32 cellular contexts compared by ENCODE assay signal in genomic region chr22:33324228-33324627, GRCh38.
"Had no signal": no experiment of that assay in that cellular context is flagged by ENCODE, and none has a peak within 500 bp of the region (broad histone marks: within the 10 kb centered on the region; RNA-seq: fewer than 3 reads in every experiment).

No MANE protein-coding gene starts in this region.

- H3K27ac ChIP-seq: body of pancreas, breast epithelium, PC-9, RWPE1, WERI-Rb-1 had no signal

- H3K4me1 ChIP-seq: breast epithelium had no signal

- H3K4me3 Mint-ChIP-seq: activated CD4-positive, alpha-beta T cell treated with anti-CD3 and anti-CD28 coated beads, Interleukin-2, amount 10 ng/mL, durations not matched to agents 24 days and 14 days; activated CD8-positive, alpha-beta T cell treated with anti-CD3 and anti-CD28 coated beads for 36 hours; activated naive CD4-positive, alpha-beta T cell treated with anti-CD3 and anti-CD28 coated beads, Interleukin-2, amount 50 U/mL, for 24 hours; activated naive CD8-positive, alpha-beta T cell treated with anti-CD3 and anti-CD28 coated beads, Interleukin-2, amount 10 ng/mL, durations not matched to agents 7 days and 5 days; activated T-cell treated with anti-CD3 and anti-CD28 coated beads, Interleukin-2, amount 50 U/mL, for 72 hours; activated T-helper 17 cell treated with anti-CD3 and anti-CD28 coated beads, Interleukin-2, amount 50 U/mL, for 72 hours had no signal

- H3K27me3 Mint-ChIP-seq: activated CD4-positive, alpha-beta T cell treated with anti-CD3 and anti-CD28 coated beads, Interleukin-2, amount 10 ng/mL, durations not matched to agents 24 days and 14 days; activated naive CD8-positive, alpha-beta T cell treated with anti-CD3 and anti-CD28 coated beads, Interleukin-2, amount 10 ng/mL, durations not matched to agents 7 days and 5 days; activated T-helper 17 cell treated with anti-CD3 and anti-CD28 coated beads, Interleukin-2, amount 50 U/mL, for 72 hours had no signal

- H3K36me3 Mint-ChIP-seq: activated naive CD4-positive, alpha-beta T cell treated with anti-CD3 and anti-CD28 coated beads, Interleukin-2, amount 50 U/mL, for 24 hours; activated naive CD8-positive, alpha-beta T cell treated with anti-CD3 and anti-CD28 coated beads, Interleukin-2, amount 10 ng/mL, durations not matched to agents 7 days and 5 days had no signal

- ATAC-seq: activated CD8-positive, alpha-beta T cell treated with anti-CD3 and anti-CD28 coated beads for 36 hours; activated T-cell treated with anti-CD3 and anti-CD28 coated beads, Interleukin-2, amount 50 U/mL, for 72 hours; activated T-helper 17 cell treated with anti-CD3 and anti-CD28 coated beads, Interleukin-2, amount 50 U/mL, for 72 hours; body of pancreas; K562; Right ventricle myocardium inferior; SK-N-SH treated with all-trans-retinoic acid at 6 μM for 48 hours had no signal

- H2AFZ ChIP-seq: PC-9 had no signal

- DNase-seq: activated CD4-positive, alpha-beta T cell treated with anti-CD3 and anti-CD28 coated beads, Interleukin-2, amount 10 ng/mL, durations not matched to agents 24 days and 14 days; activated CD4-positive, alpha-beta T cell treated with anti-CD3 and anti-CD28 coated beads, Interleukin-2, amount 50 U/mL, for 4 hours; activated CD4-positive, CD25-positive, alpha-beta regulatory T cell; activated CD8-positive, alpha-beta T cell treated with anti-CD3 and anti-CD28 coated beads for 36 hours; activated effector memory CD4-positive, alpha-beta T cell treated with anti-CD3 and anti-CD28 coated beads, Interleukin-2, amount 50 U/mL, for 16 hours; activated naive CD4-positive, alpha-beta T cell; activated naive CD8-positive, alpha-beta T cell treated with anti-CD3 and anti-CD28 coated beads, Interleukin-2, amount 10 ng/mL, durations not matched to agents 7 days and 5 days; activated T-cell treated with anti-CD3 and anti-CD28 coated beads, Interleukin-2, amount 50 U/mL, for 1 hour; activated T-cell treated with anti-CD3 and anti-CD28 coated beads, Interleukin-2, amount 50 U/mL, for 72 hours; body of pancreas; central memory CD4-positive, alpha-beta T cell; NCI-H1105; NCI-H1417 treated with DMSO at 0.1 percent for 48 hours; NCI-H187 treated with DMSO at 0.1 percent for 48 hours; NCI-H2081; NCI-H345; NCI-H748 treated with DMSO at 0.1 percent for 48 hours; NK-92 treated with Interleukin-12 subunit alpha and Interleukin-12 subunit beta, amount 100 ng/mL, for 24 hours; PC-9; SIG-M5; SW 1271; T-helper 1 cell; T-helper 2 cell; T-helper 9 cell; WERI-Rb-1 had no signal

- H3K4me3 ChIP-seq: body of pancreas, breast epithelium, K562, PC-9 had no signal

- H3K27ac Mint-ChIP-seq: activated CD4-positive, alpha-beta T cell treated with anti-CD3 and anti-CD28 coated beads, Interleukin-2, amount 10 ng/mL, durations not matched to agents 24 days and 14 days; activated CD8-positive, alpha-beta T cell treated with anti-CD3 and anti-CD28 coated beads for 36 hours; activated naive CD4-positive, alpha-beta T cell treated with anti-CD3 and anti-CD28 coated beads, Interleukin-2, amount 50 U/mL, for 24 hours; activated naive CD8-positive, alpha-beta T cell treated with anti-CD3 and anti-CD28 coated beads, Interleukin-2, amount 10 ng/mL, durations not matched to agents 7 days and 5 days; activated T-cell treated with anti-CD3 and anti-CD28 coated beads, Interleukin-2, amount 50 U/mL, for 72 hours; activated T-helper 17 cell treated with anti-CD3 and anti-CD28 coated beads, Interleukin-2, amount 50 U/mL, for 72 hours had no signal

- H3K27me3 ChIP-seq: body of pancreas, breast epithelium had no signal

- H3K4me1 Mint-ChIP-seq: activated naive CD4-positive, alpha-beta T cell treated with anti-CD3 and anti-CD28 coated beads, Interleukin-2, amount 50 U/mL, for 24 hours had no signal

- H3K4me2 ChIP-seq: PC-9 had no signal

- H3K9me3 ChIP-seq: body of pancreas, breast epithelium had no signal

- H3K9me3 Mint-ChIP-seq: activated CD4-positive, alpha-beta T cell treated with anti-CD3 and anti-CD28 coated beads, Interleukin-2, amount 10 ng/mL, durations not matched to agents 24 days and 14 days; activated CD8-positive, alpha-beta T cell treated with anti-CD3 and anti-CD28 coated beads for 36 hours; activated T-cell treated with anti-CD3 and anti-CD28 coated beads, Interleukin-2, amount 50 U/mL, for 72 hours; activated T-helper 17 cell treated with anti-CD3 and anti-CD28 coated beads, Interleukin-2, amount 50 U/mL, for 72 hours had no signal

- H3K36me3 ChIP-seq: breast epithelium, WERI-Rb-1 had no signal
